In genomic region chr1:162220009-162220539, GRCh38 we compare ENCODE assay signal across 28 cellular contexts.
"Had no signal": no experiment of that assay in that cellular context is flagged by ENCODE, and none has a peak within 500 bp of the region (broad histone marks: within the 10 kb centered on the region; RNA-seq: fewer than 3 reads in every experiment).

No MANE protein-coding gene starts in this region.

- H3K9me3 Mint-ChIP-seq: activated CD4-positive, alpha-beta T cell treated with anti-CD3 and anti-CD28 coated beads, Interleukin-2, amount 10 ng/mL, durations not matched to agents 7 days and 5 days; activated naive CD4-positive, alpha-beta T cell treated with anti-CD3 and anti-CD28 coated beads, Interleukin-2, amount 50 U/mL, for 24 hours; activated naive CD8-positive, alpha-beta T cell treated with anti-CD3 and anti-CD28 coated beads, Interleukin-2, amount 10 ng/mL, durations not matched to agents 7 days and 5 days; activated T-cell treated with anti-CD3 and anti-CD28 coated beads, Interleukin-2, amount 50 U/mL, for 24 hours; activated T-helper 2 cell treated with anti-CD3 and anti-CD28 coated beads, Interferon-gamma antibody, Interleukin-2, Interleukin-4, amounts not matched to agents 10 μg/mL and 5 μg/mL and 100 μg/mL, durations not matched to agents 14 hours and 24 hours and 36 hours had no signal

- H3K27ac ChIP-seq: ascending aorta, Peyer's patch, VCaP had no signal

- H3K4me3 Mint-ChIP-seq: activated CD4-positive, alpha-beta T cell treated with anti-CD3 and anti-CD28 coated beads, Interleukin-2, amount 10 ng/mL, durations not matched to agents 7 days and 5 days; activated CD8-positive, alpha-beta T cell treated with anti-CD3 and anti-CD28 coated beads, Interleukin-2, amount 10 ng/mL, durations not matched to agents 7 days and 5 days; activated naive CD4-positive, alpha-beta T cell treated with anti-CD3 and anti-CD28 coated beads, Interleukin-2, amount 50 U/mL, for 24 hours; activated naive CD8-positive, alpha-beta T cell treated with anti-CD3 and anti-CD28 coated beads, Interleukin-2, amount 10 ng/mL, durations not matched to agents 7 days and 5 days; activated T-cell treated with anti-CD3 and anti-CD28 coated beads, Interleukin-2, amount 50 U/mL, for 24 hours had no signal

- H3K36me3 ChIP-seq: ascending aorta, breast epithelium, MG63, Peyer's patch had no signal

- H3K4me3 ChIP-seq: ascending aorta, breast epithelium, MG63, Peyer's patch had no signal

- DNase-seq: activated CD4-positive, alpha-beta T cell treated with anti-CD3 and anti-CD28 coated beads, Interleukin-2, amount 10 ng/mL, durations not matched to agents 7 days and 5 days; activated CD4-positive, alpha-beta T cell treated with anti-CD3 and anti-CD28 coated beads, Interleukin-2, amount 50 U/mL, for 48 hours; activated CD8-positive, alpha-beta T cell treated with anti-CD3 and anti-CD28 coated beads, Interleukin-2, amount 10 ng/mL, durations not matched to agents 7 days and 5 days; activated gamma-delta T cell; activated naive CD4-positive, alpha-beta T cell treated with Interleukin-2 at 50 U/mL for 16 hours; activated naive CD8-positive, alpha-beta T cell treated with anti-CD3 and anti-CD28 coated beads, Interleukin-2, amount 10 ng/mL, durations not matched to agents 7 days and 5 days; activated T-cell treated with anti-CD3 and anti-CD28 coated beads, Interleukin-2, amount 50 U/mL, for 24 hours; amygdala; Kasumi-1; KG1; MG63; NCI-H1048; NCI-H1436 treated with DMSO at 0.1 percent for 48 hours; NCI-H2029 treated with DMSO at 0.1 percent for 48 hours; NCI-H2107; NCI-H510A treated with DMSO at 0.1 percent for 48 hours; NCI-H526 treated with DMSO at 0.1 percent for 48 hours; Peyer's patch; RPMI8226; SW 1271; T-helper 1 cell; T-helper 2 cell; T-helper 9 cell had no signal

- H3K36me3 Mint-ChIP-seq: activated naive CD4-positive, alpha-beta T cell treated with anti-CD3 and anti-CD28 coated beads, Interleukin-2, amount 50 U/mL, for 24 hours; activated naive CD8-positive, alpha-beta T cell treated with anti-CD3 and anti-CD28 coated beads, Interleukin-2, amount 10 ng/mL, durations not matched to agents 7 days and 5 days had no signal

- H3K9me3 ChIP-seq: ascending aorta, breast epithelium, MG63, Peyer's patch had no signal

- H3K27me3 ChIP-seq: ascending aorta, breast epithelium, Peyer's patch had no signal

- ATAC-seq: activated CD8-positive, alpha-beta T cell treated with anti-CD3 and anti-CD28 coated beads, Interleukin-2, amount 10 ng/mL, durations not matched to agents 7 days and 5 days had no signal

- H3K4me1 Mint-ChIP-seq: activated CD4-positive, alpha-beta T cell treated with anti-CD3 and anti-CD28 coated beads, Interleukin-2, amount 10 ng/mL, durations not matched to agents 7 days and 5 days; activated naive CD4-positive, alpha-beta T cell treated with anti-CD3 and anti-CD28 coated beads, Interleukin-2, amount 50 U/mL, for 24 hours had no signal

- H3K27ac Mint-ChIP-seq: activated CD4-positive, alpha-beta T cell treated with anti-CD3 and anti-CD28 coated beads, Interleukin-2, amount 10 ng/mL, durations not matched to agents 7 days and 5 days; activated CD8-positive, alpha-beta T cell treated with anti-CD3 and anti-CD28 coated beads, Interleukin-2, amount 10 ng/mL, durations not matched to agents 7 days and 5 days; activated naive CD4-positive, alpha-beta T cell treated with anti-CD3 and anti-CD28 coated beads, Interleukin-2, amount 50 U/mL, for 24 hours; activated naive CD8-positive, alpha-beta T cell treated with anti-CD3 and anti-CD28 coated beads, Interleukin-2, amount 10 ng/mL, durations not matched to agents 7 days and 5 days; activated T-cell treated with anti-CD3 and anti-CD28 coated beads, Interleukin-2, amount 50 U/mL, for 24 hours; activated T-helper 2 cell treated with anti-CD3 and anti-CD28 coated beads, Interferon-gamma antibody, Interleukin-2, Interleukin-4, amounts not matched to agents 10 μg/mL and 5 μg/mL and 100 μg/mL, durations not matched to agents 14 hours and 24 hours and 36 hours had no signal
